21 cellular contexts compared by ENCODE assay signal in genomic region chr2:37675006-37675405, GRCh38. TPM values are rescaled to one million over a fixed set of nuclear protein-coding genes. Genes with fewer than 3 reads are reported as not detected.
DNase-seq lines count a peak whose midpoint lies in the region; ATAC-seq and TF ChIP-seq lines count a peak whose summit lies in the region.
"Had no signal": no experiment of that assay in that cellular context is flagged by ENCODE, and none has a peak within 500 bp of the region (broad histone marks: within the 10 kb centered on the region; RNA-seq: fewer than 3 reads in every experiment).

No MANE protein-coding gene starts in this region.

- peaks cover 15% of the 10 kb centered on the region for H3K4me1 ChIP-seq in GM23248 (ENCODE audit: insufficient read depth)
- H3K4me1 ChIP-seq: colonic mucosa had no signal

- intact Hi-C loops in CD14-positive monocyte (cut with micrococcal nuclease), result loop anchor here in 1 of 2 donors (10.0 kb wide), 1 partner anchor 90 kb away; no protein-coding TSS in a partner anchor

- H3K9me2 ChIP-seq in GM23248 (ENCODE audit: insufficient read depth), result no peaks in the 10 kb centered on the region

- 97% methylated on average over 2 of the region's 2 CpGs for WGBS in GM23248 (ENCODE audit: low coverage in 1 of 2, low lambda C conversion rate in 2 of 2, missing lambda C conversion rate in 2 of 2), 2 experiments

- H3K36me3 ChIP-seq in GM23248 (ENCODE audit: low read depth), result 0 out of 2 replicates have a peak, but pooled peaks cover 6% of the 10 kb centered on the region
- H3K36me3 ChIP-seq: brain microvascular endothelial cell, colonic mucosa, heart right ventricle, lower lobe of right lung had no signal

- POLR2A ChIA-PET in RWPE1 (lab: Yijun Ruan, JAX; ENCODE audit: low non-redundant PET), result no interaction called here

- CTCF ChIA-PET in RWPE1 (lab: Yijun Ruan, JAX), result no interaction called here

- H3K27ac ChIP-seq in RWPE1 (no peak overlapping the region), GM23248 (no peak overlapping the region)
- H3K27ac ChIP-seq: brain microvascular endothelial cell, colonic mucosa, lower lobe of right lung had no signal

- in situ Hi-C loops in GM23248 (cut with MboI), result no loop called here

- peak overlapping the region; percentile 53 to 88 for H3K4me3 Mint-ChIP-seq in CD14-positive monocyte
- peak overlapping the region in 2 of 4 donors; percentile 6 to 76 for H3K4me3 Mint-ChIP-seq in IgD-negative memory B cell
- H3K4me3 Mint-ChIP-seq in T-helper 17 cell, result no peak overlapping the region
- peak overlapping the region in 2 of 3 experiments; percentile 33 to 86 for H3K4me3 Mint-ChIP-seq in nephron
- H3K4me3 Mint-ChIP-seq in osteocyte (ENCODE audit: unreplicated experiment), result no peak overlapping the region
- H3K4me3 Mint-ChIP-seq: activated T-helper 17 cell treated with anti-CD3 and anti-CD28 coated beads, Interleukin-2, amount 50 U/mL, for 72 hours had no signal

- H3K27ac Mint-ChIP-seq in CD14-positive monocyte, result peak overlapping the region; percentile 93 to 98 (median 96)
- H3K27ac Mint-ChIP-seq in IgD-negative memory B cell, result peak overlapping the region; percentile 67 to 81 (median 74)
- peak overlapping the region; percentile 47 for H3K27ac Mint-ChIP-seq in T-helper 17 cell
- H3K27ac Mint-ChIP-seq in nephron, result peak overlapping the region in 2 of 3 experiments; percentile 35 to 83
- H3K27ac Mint-ChIP-seq in osteocyte (ENCODE audit: unreplicated experiment), result no peak overlapping the region
- H3K27ac Mint-ChIP-seq: activated T-helper 17 cell treated with anti-CD3 and anti-CD28 coated beads, Interleukin-2, amount 50 U/mL, for 72 hours; progenitor cell of endocrine pancreas had no signal

- no peaks in the 10 kb centered on the region for H4K20me1 ChIP-seq in GM23248 (ENCODE audit: insufficient read depth)

- H3K36me3 Mint-ChIP-seq in CD14-positive monocyte (peaks cover 6 to 9% of the 10 kb centered on the region in 2 donors), IgD-negative memory B cell (no peaks in the 10 kb centered on the region), T-helper 17 cell (ENCODE audit: low read depth) (peaks cover 2% of the 10 kb centered on the region), nephron (ENCODE audit: low read depth) (no peaks in the 10 kb centered on the region), osteocyte (ENCODE audit: unreplicated experiment) (no peaks in the 10 kb centered on the region)

- H3K4me3 ChIP-seq in GM23248, result no peak overlapping the region
- H3K4me3 ChIP-seq: colonic mucosa, heart right ventricle, lower lobe of right lung had no signal

- H3K27me3 Mint-ChIP-seq in CD14-positive monocyte (ENCODE audit: low read depth in 3 of 3), result peaks cover 0 to 2% (median 0%) of the 10 kb centered on the region in 3 donors
- no peaks in the 10 kb centered on the region for H3K27me3 Mint-ChIP-seq in IgD-negative memory B cell
- H3K27me3 Mint-ChIP-seq in T-helper 17 cell, result no peaks in the 10 kb centered on the region
- peaks cover 19% of the 10 kb centered on the region for H3K27me3 Mint-ChIP-seq in nephron (ENCODE audit: low read depth)
- no peaks in the 10 kb centered on the region for H3K27me3 Mint-ChIP-seq in osteocyte (ENCODE audit: unreplicated experiment)
- H3K27me3 Mint-ChIP-seq: activated T-helper 17 cell treated with anti-CD3 and anti-CD28 coated beads, Interleukin-2, amount 50 U/mL, for 72 hours; progenitor cell of endocrine pancreas had no signal

- H3K9me3 Mint-ChIP-seq in CD14-positive monocyte (peaks cover 0 to 2% (median 0%) of the 10 kb centered on the region in 7 donors), IgD-negative memory B cell (no peaks in the 10 kb centered on the region), nephron (no peaks in the 10 kb centered on the region), osteocyte (ENCODE audit: unreplicated experiment) (no peaks in the 10 kb centered on the region)
- H3K9me3 Mint-ChIP-seq: activated T-helper 17 cell treated with anti-CD3 and anti-CD28 coated beads, Interleukin-2, amount 50 U/mL, for 72 hours had no signal

- no peak overlapping the region for H3K9ac ChIP-seq in GM23248

- DNase-seq in CD14-positive monocyte (ENCODE audit: low spot score), result no peak
- no peak for DNase-seq in T-helper 17 cell
- no peak for DNase-seq in RWPE1 (ENCODE audit: low spot score)
- DNase-seq in stimulated activated CD4-positive, alpha-beta T cell treated with anti-CD3 and anti-CD28 coated beads, Interleukin-1b, Interleukin-23, amount 100 ng/mL, for 48 hours, result no peak
- DNase-seq in GM23248, result no peak
- no peak for DNase-seq in osteocyte (ENCODE audit: extremely low spot score, unreplicated experiment)
- DNase-seq: brain microvascular endothelial cell; colonic mucosa; DND-41; heart right ventricle; Kasumi-1; lower lobe of right lung; NCI-H1436; NCI-H2171 treated with DMSO at 0.1 percent for 48 hours; NCI-H774; stimulated activated CD4-positive, alpha-beta T cell treated with anti-CD3 and anti-CD28 coated beads, Interleukin-4, amount 100 ng/mL, for 4 hours had no signal

- H3K4me2 ChIP-seq in GM23248 (ENCODE audit: unreplicated experiment), result no peak overlapping the region

- no peak for ATAC-seq in T-helper 17 cell
- ATAC-seq: activated T-helper 17 cell treated with anti-CD3 and anti-CD28 coated beads, Interleukin-2, amount 50 U/mL, for 72 hours; heart right ventricle; lower lobe of right lung; Panc1 had no signal

- H3K9me3 ChIP-seq in T-helper 17 cell (ENCODE audit: control insufficient read depth, low read length, poor library complexity, severe bottlenecking) (peaks cover 4% of the 10 kb centered on the region), GM23248 (ENCODE audit: low read depth) (no peaks in the 10 kb centered on the region)
- H3K9me3 ChIP-seq: colonic mucosa, heart right ventricle, lower lobe of right lung had no signal

- TF ChIP-seq CTCF in CD14-positive monocyte (IDR thresholded peaks at IDR 0.05) (no peak), nephron (IDR thresholded peaks at IDR 0.05; ENCODE audit: unreplicated experiment in 3 of 3) (no peak), RWPE1 (conservative IDR thresholded peaks at IDR 0.05; ENCODE audit: low read depth) (no peak), osteocyte (IDR thresholded peaks at IDR 0.05) (no peak)

- H3K4me1 Mint-ChIP-seq in CD14-positive monocyte, result peaks cover 39% of the 10 kb centered on the region
- peaks cover 12 to 26% (median 24%) of the 10 kb centered on the region in 3 donors for H3K4me1 Mint-ChIP-seq in IgD-negative memory B cell
- H3K4me1 Mint-ChIP-seq in T-helper 17 cell, result peaks cover 14% of the 10 kb centered on the region
- peaks cover 35% of the 10 kb centered on the region for H3K4me1 Mint-ChIP-seq in nephron
- H3K4me1 Mint-ChIP-seq in osteocyte (ENCODE audit: unreplicated experiment), result peaks cover 13% of the 10 kb centered on the region

- H3F3A ChIP-seq in GM23248 (ENCODE audit: insufficient read depth), result peaks cover 28% of the 10 kb centered on the region

- H3K27me3 ChIP-seq in GM23248 (replicated peaks; ENCODE audit: insufficient read depth), result no peaks in the 10 kb centered on the region
- H3K27me3 ChIP-seq: brain microvascular endothelial cell, colonic mucosa, heart right ventricle had no signal

- H2AFZ ChIP-seq in GM23248, result no peak overlapping the region

- H3K79me2 ChIP-seq in GM23248 (ENCODE audit: insufficient read depth), result peaks cover 13% of the 10 kb centered on the region

RNA-seq across cellular contexts. Expression of gene CDC42EP3, which starts 3.6 kb away (rescaled TPM):
- polyA plus RNA-seq in CD14-positive monocyte, result 100 to 1,000 TPM; 249 to 272 TPM
- 68.3 TPM for polyA plus RNA-seq in IgD-negative memory B cell
- total RNA-seq in T-helper 17 cell, result 10 to 100 TPM; 45.1 to 48.9 TPM
- 144 and 166 TPM in 2 replicates for total RNA-seq in GM23248 (2014; rRNA removed; shearing (Covaris generic))
- 289 and 295 TPM in 2 replicates for polyA plus RNA-seq in GM23248 (2016; fragmentation: Nextera tagmentation; extraction: Ambion mirVana)
- 40.9 and 46.2 TPM in 2 replicates for total RNA-seq in osteocyte

Comparison
In these comparisons a context has a peak if more than half of its experiments do, and no peak if none do; other contexts are left out.
1. H3K4me3 Mint-ChIP-seq: peak in CD14-positive monocyte (2 of 2) and nephron (2 of 3); none in T-helper 17 cell (single experiment) and osteocyte (single experiment).